In the genomic region with DNA sequence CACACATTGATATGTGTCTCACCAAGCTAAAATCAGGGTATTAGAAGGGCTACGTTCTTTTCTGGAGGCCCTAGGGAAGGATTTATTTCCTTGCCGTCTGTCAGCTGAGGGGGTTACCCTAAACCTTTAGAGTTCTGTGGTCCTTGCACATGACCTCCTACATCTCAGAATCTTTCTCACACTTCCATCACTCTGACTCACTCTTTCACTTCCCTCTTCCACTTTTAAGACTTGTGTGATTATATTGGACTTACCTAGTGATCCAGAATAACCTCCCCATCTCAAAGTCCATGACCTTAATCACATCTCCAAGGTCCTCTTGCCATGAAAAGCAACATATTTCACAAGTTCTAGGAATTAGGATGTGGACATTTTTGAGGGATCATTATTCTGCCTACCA, we compare ENCODE assay signal across 11 cellular contexts. TPM values are rescaled to one million over a fixed set of nuclear protein-coding genes. Genes with fewer than 3 reads are reported as not detected.
DNase-seq lines count a peak whose midpoint lies in the region; ATAC-seq lines count a peak whose summit lies in the region.
"Had no signal": no experiment of that assay in that cellular context is flagged by ENCODE, and none has a peak within 500 bp of the region (broad histone marks: within the 10 kb centered on the region; RNA-seq: fewer than 3 reads in every experiment).

No MANE protein-coding gene starts in this region.

- peaks cover 0 to 5% of the 10 kb centered on the region in 2 donors for H3K4me1 Mint-ChIP-seq in stimulated activated naive B cell treated with anti-CD40 and anti-IgM and Interleukin-4, amounts not matched to agents 10 μg/mL and 1 μg/mL and 100 μg/mL, for 72 hours

- H3K27me3 Mint-ChIP-seq in stimulated activated naive B cell treated with anti-CD40 and anti-IgM and Interleukin-4, amounts not matched to agents 10 μg/mL and 1 μg/mL and 100 μg/mL, for 72 hours = no peaks in the 10 kb centered on the region

- peak; percentile 92 for ATAC-seq in HG02763 (IDR thresholded peaks at IDR 0.05; ENCODE audit: unreplicated experiment)
- peak; percentile 86 for ATAC-seq in HG03521 (IDR thresholded peaks at IDR 0.05; ENCODE audit: unreplicated experiment)
- peak; percentile 100 for ATAC-seq in stimulated activated naive B cell treated with anti-CD40 and anti-IgM and Interleukin-4, amounts not matched to agents 10 μg/mL and 1 μg/mL and 100 μg/mL, for 72 hours (replicated peaks)

- no peaks in the 10 kb centered on the region for H3K36me3 Mint-ChIP-seq in stimulated activated naive B cell treated with anti-CD40 and anti-IgM and Interleukin-4, amounts not matched to agents 10 μg/mL and 1 μg/mL and 100 μg/mL, for 72 hours

- no peak overlapping the region for H3K4me3 Mint-ChIP-seq in stimulated activated naive B cell treated with anti-CD40 and anti-IgM and Interleukin-4, amounts not matched to agents 10 μg/mL and 1 μg/mL and 100 μg/mL, for 72 hours
- H3K4me3 Mint-ChIP-seq: T-helper 1 cell treated with Interleukin-12 subunit alpha and Interleukin-12 subunit beta and Interleukin-4 antibody, amounts not matched to agents 30 μg/mL and 1 μg/mL, for 36 hours had no signal

- DNase-seq in NCI-H82 (lab: John Stamatoyannopoulos, UW) (peak; percentile 10), NCI-H82 treated with DMSO at 0.1 percent for 48 hours (lab: John Stamatoyannopoulos, UW; ENCODE audit: unreplicated experiment) (no peak), NCI-H1092 (lab: John Stamatoyannopoulos, UW) (no peak), ureter (ENCODE audit: low spot score) (no peak)
- peak; percentile 13 for DNase-seq in stimulated activated naive B cell treated with anti-CD40 and anti-IgM and Interleukin-4, amounts not matched to agents 10 μg/mL and 1 μg/mL and 100 μg/mL, for 72 hours
- DNase-seq in stimulated activated CD4-positive, alpha-beta T cell treated with anti-CD3 and anti-CD28 coated beads, Interleukin-1b, Interleukin-23, amount 100 ng/mL, for 48 hours = no peak
- DNase-seq: HCEC 1CT, NCI-H774 had no signal

- H3K9me3 Mint-ChIP-seq in stimulated activated naive B cell treated with anti-CD40 and anti-IgM and Interleukin-4, amounts not matched to agents 10 μg/mL and 1 μg/mL and 100 μg/mL, for 72 hours = peaks cover 0 to 2% of the 10 kb centered on the region in 2 donors
- H3K9me3 Mint-ChIP-seq: T-helper 1 cell treated with Interleukin-12 subunit alpha and Interleukin-12 subunit beta and Interleukin-4 antibody, amounts not matched to agents 30 μg/mL and 1 μg/mL, for 36 hours had no signal

- H3K27ac Mint-ChIP-seq in stimulated activated naive B cell treated with anti-CD40 and anti-IgM and Interleukin-4, amounts not matched to agents 10 μg/mL and 1 μg/mL and 100 μg/mL, for 72 hours = no peak overlapping the region
- H3K27ac Mint-ChIP-seq: T-helper 1 cell treated with Interleukin-12 subunit alpha and Interleukin-12 subunit beta and Interleukin-4 antibody, amounts not matched to agents 30 μg/mL and 1 μg/mL, for 36 hours had no signal

RNA-seq across cellular contexts. Expression of a gene that starts 53.6 kb away (rescaled TPM):
- total RNA-seq in ureter = 16.1 TPM

Comparison
In these comparisons a context has a peak if more than half of its experiments do, and no peak if none do; other contexts are left out.
1. DNase-seq: peak in NCI-H82 (single experiment) and stimulated activated naive B cell treated with anti-CD40 and anti-IgM and Interleukin-4, amounts not matched to agents 10 μg/mL and 1 μg/mL and 100 μg/mL, for 72 hours (single experiment); none in NCI-H82 treated with DMSO at 0.1 percent for 48 hours (single experiment), NCI-H1092 (single experiment), stimulated activated CD4-positive, alpha-beta T cell treated with anti-CD3 and anti-CD28 coated beads, Interleukin-1b, Interleukin-23, amount 100 ng/mL, for 48 hours (single experiment) and ureter (single experiment).
2. Peak in every context shown above with its lines, with median percentiles within 50 percentile points of each other: ATAC-seq.